In genomic region chr14:70416717-70417349, GRCh38 we compare ENCODE assay signal across 8 cellular contexts. TPM values are rescaled to one million over a fixed set of nuclear protein-coding genes. Genes with fewer than 3 reads are reported as not detected.
A peak's percentile ranks its signal among the peaks of the same experiment; 100 is the strongest.
DNase-seq lines count a peak whose midpoint lies in the region; ATAC-seq lines count a peak whose summit lies in the region.

Gene SYNJ2BP (minus strand): TSS chr14:70417090. CDS start chr14:70416963, 127 bp downstream.

- DNase-seq in EL (peak; percentile 76), NCI-H82 treated with DMSO at 0.1 percent for 48 hours (lab: John Stamatoyannopoulos, UW; ENCODE audit: unreplicated experiment) (peak; percentile 20), activated T-cell treated with anti-CD3 and anti-CD28 coated beads for 4 hours (peak; percentile 48), mucosa of gallbladder (ENCODE audit: low spot score) (peak; percentile 88)
- peak; percentile 10 to 14 for DNase-seq in stimulated activated CD8-positive, alpha-beta memory T cell treated with anti-CD3 and anti-CD28 coated beads, Interleukin-4, amount 100 ng/mL, for 1 hour (ENCODE audit: low read depth in 2 of 2, low spot score in 1 of 2)

- peak; percentile 62 for ATAC-seq in HG03095 (IDR thresholded peaks at IDR 0.05; ENCODE audit: unreplicated experiment)
- ATAC-seq in esophagus mucosa = peak; percentile 95
- no peak for ATAC-seq in GM21360 (IDR thresholded peaks at IDR 0.05; ENCODE audit: unreplicated experiment)

RNA-seq across cellular contexts. Expression of gene SYNJ2BP, which starts in this region (rescaled TPM):
- 10.2 TPM for total RNA-seq in esophagus mucosa
- 64.2 TPM for total RNA-seq in mucosa of gallbladder

Comparison
In these comparisons a context has a peak if more than half of its experiments do, and no peak if none do; other contexts are left out.
1. DNase-seq: peak in every context shown above with its lines; median percentile 88 in mucosa of gallbladder; 76 in EL; 48 in activated T-cell treated with anti-CD3 and anti-CD28 coated beads for 4 hours; 20 in NCI-H82 treated with DMSO at 0.1 percent for 48 hours; 12 in stimulated activated CD8-positive, alpha-beta memory T cell treated with anti-CD3 and anti-CD28 coated beads, Interleukin-4, amount 100 ng/mL, for 1 hour.